13 cellular contexts compared by ENCODE assay signal in genomic region chr3:161412117-161412516, GRCh38. TPM values are rescaled to one million over a fixed set of nuclear protein-coding genes. Genes with fewer than 3 reads are reported as not detected.
DNase-seq lines count a peak whose midpoint lies in the region; ATAC-seq and TF ChIP-seq lines count a peak whose summit lies in the region.
"Had no signal": no experiment of that assay in that cellular context is flagged by ENCODE, and none has a peak within 500 bp of the region (broad histone marks: within the 10 kb centered on the region; RNA-seq: fewer than 3 reads in every experiment).

No MANE protein-coding gene starts in this region.

- H3K27ac ChIP-seq in PC-9 (peak overlapping the region; percentile 31; the same call in 1 of the 2 replicates), stomach (peak overlapping the region in 3 of 5 donors; percentile 11 to 64 (median 26))
- H3K27ac ChIP-seq: BLaER1 treated with 17β-estradiol and CSF1 and Interleukin-3, amounts not matched to agents 10 nM and 100 nM; SJCRH30 had no signal

- H3K4me1 ChIP-seq in PC-9 (replicated peaks; ENCODE audit: insufficient read depth) (peaks cover 42% of the 10 kb centered on the region), stomach (peaks cover 18 to 51% (median 28%) of the 10 kb centered on the region in 4 donors)
- H3K4me1 ChIP-seq: SJCRH30 had no signal

- TF ChIP-seq CTCF in PC-9 (conservative IDR thresholded peaks at IDR 0.05) (no peak), fibroblast of villous mesenchyme (IDR thresholded peaks at IDR 0.05; ENCODE audit: insufficient read depth, low read depth, low read length) (no peak), stomach (IDR thresholded peaks at IDR 0.05) (no peak)

- H3K27me3 ChIP-seq in PC-9 (ENCODE audit: insufficient read depth, low read depth) = no peaks in the 10 kb centered on the region
- no peaks in the 10 kb centered on the region for H3K27me3 ChIP-seq in stomach
- H3K27me3 ChIP-seq: BLaER1 treated with 17β-estradiol and CSF1 and Interleukin-3, amounts not matched to agents 10 nM and 100 nM; SJCRH30 had no signal

- H3K4me2 ChIP-seq in PC-9 = peak overlapping the region; percentile 28; the same call in 1 of the 2 replicates
- H3K4me2 ChIP-seq: BLaER1 treated with 17β-estradiol and CSF1 and Interleukin-3, amounts not matched to agents 10 nM and 100 nM had no signal

- no TSS peak for BruUV-seq in PC-9 (replicated peaks; lab: Mats Ljungman, UMichigan)

- ATAC-seq in GM18907 (IDR thresholded peaks at IDR 0.05; ENCODE audit: unreplicated experiment) (no peak), HG03108 (IDR thresholded peaks at IDR 0.05; ENCODE audit: unreplicated experiment) (no peak)

- H3K36me3 ChIP-seq in PC-9 (ENCODE audit: low read depth) (no peaks in the 10 kb centered on the region), stomach (no peaks in the 10 kb centered on the region)
- H3K36me3 ChIP-seq: BLaER1 treated with 17β-estradiol and CSF1 and Interleukin-3, amounts not matched to agents 10 nM and 100 nM; SJCRH30 had no signal

- H4K20me1 ChIP-seq in PC-9 (ENCODE audit: insufficient read depth) = no peaks in the 10 kb centered on the region
- H4K20me1 ChIP-seq: BLaER1 treated with 17β-estradiol and CSF1 and Interleukin-3, amounts not matched to agents 10 nM and 100 nM had no signal

- intact Hi-C loops in PC-9 (cut with micrococcal nuclease; ENCODE audit: unreplicated experiment) = loop anchor here (5.0 kb wide), 1 partner anchor 965 kb away; the partner anchor contains the start of gene TRIM59
- intact Hi-C loops in stomach (cut with DNase I; ENCODE audit: low total_unique reads) = no loop called here

- CTCF ChIA-PET in PC-9 (lab: Charles Lee) = no interaction called here

- POLR2A ChIA-PET in PC-9 (lab: Charles Lee; ENCODE audit: unreplicated experiment) = no interaction called here

- peaks cover 30% of the 10 kb centered on the region; the same call in 1 of the 2 replicates for H3F3A ChIP-seq in PC-9 (ENCODE audit: insufficient read depth, low read depth)

- H3K9me2 ChIP-seq in PC-9 (ENCODE audit: insufficient read depth) = no peaks in the 10 kb centered on the region

- 37 to 58% (median 44%) methylated on average over 1 of the region's 1 CpG for WGBS in stomach, 5 donors

- H3K9me3 ChIP-seq in PC-9 (ENCODE audit: insufficient read depth, low read depth) (peaks cover 28% of the 10 kb centered on the region), stomach (no peaks in the 10 kb centered on the region)
- H3K9me3 ChIP-seq: SJCRH30 had no signal

- H3K4me3 ChIP-seq in PC-9 (no peak overlapping the region), fibroblast of villous mesenchyme (ENCODE audit: low read depth, low read length) (no peak overlapping the region), stomach (no peak overlapping the region)
- H3K4me3 ChIP-seq: BLaER1 treated with 17β-estradiol and CSF1 and Interleukin-3, amounts not matched to agents 10 nM and 100 nM; SJCRH30 had no signal

- no peaks in the 10 kb centered on the region for H3K79me2 ChIP-seq in PC-9 (ENCODE audit: low read depth)

- DNase-seq in EL (peak; percentile 30), PC-9 (peak in 1 of 2 experiments; percentile 96), fibroblast of villous mesenchyme (ENCODE audit: low read depth) (peak; percentile 44), stomach (no peak), NCI-H1694 treated with DMSO at 0.1 percent for 48 hours (lab: John Stamatoyannopoulos, UW) (no peak)
- DNase-seq: NCI-H1048, NCI-H2107, NCI-H446, NCI-H774, SJCRH30 had no signal

- no peak for TF ChIP-seq EP300 in stomach (IDR thresholded peaks at IDR 0.05)

- no peak for TF ChIP-seq POLR2A in stomach (IDR thresholded peaks at IDR 0.05)

- H2AFZ ChIP-seq in PC-9 = no peak overlapping the region; the same call in 1 of the 2 replicates

RNA-seq across cellular contexts. Expression of gene SPTSSB, which starts 40.8 kb away (rescaled TPM):
- total RNA-seq in PC-9 (2021) (1.2 and 4.0 TPM in 2 replicates), fibroblast of villous mesenchyme (not detected in 2 replicates), stomach (10 to 100 TPM in 3 of 5 donors, under 1 TPM in 2; 0.29 to 25.3 (median 20.5) TPM)
- polyA plus RNA-seq in stomach = 10 to 100 TPM in 1 of 3 donors, 1 to 10 TPM in 2; 3.2 to 86.3 (median 3.6) TPM

Comparison
In these comparisons a context has a peak if more than half of its experiments do, and no peak if none do; other contexts are left out.
1. DNase-seq: peak in EL (single experiment) and fibroblast of villous mesenchyme (single experiment); none in stomach (single experiment) and NCI-H1694 treated with DMSO at 0.1 percent for 48 hours (single experiment).